Comparison of ENCODE assay signal across 8 cellular contexts in the genomic region with DNA sequence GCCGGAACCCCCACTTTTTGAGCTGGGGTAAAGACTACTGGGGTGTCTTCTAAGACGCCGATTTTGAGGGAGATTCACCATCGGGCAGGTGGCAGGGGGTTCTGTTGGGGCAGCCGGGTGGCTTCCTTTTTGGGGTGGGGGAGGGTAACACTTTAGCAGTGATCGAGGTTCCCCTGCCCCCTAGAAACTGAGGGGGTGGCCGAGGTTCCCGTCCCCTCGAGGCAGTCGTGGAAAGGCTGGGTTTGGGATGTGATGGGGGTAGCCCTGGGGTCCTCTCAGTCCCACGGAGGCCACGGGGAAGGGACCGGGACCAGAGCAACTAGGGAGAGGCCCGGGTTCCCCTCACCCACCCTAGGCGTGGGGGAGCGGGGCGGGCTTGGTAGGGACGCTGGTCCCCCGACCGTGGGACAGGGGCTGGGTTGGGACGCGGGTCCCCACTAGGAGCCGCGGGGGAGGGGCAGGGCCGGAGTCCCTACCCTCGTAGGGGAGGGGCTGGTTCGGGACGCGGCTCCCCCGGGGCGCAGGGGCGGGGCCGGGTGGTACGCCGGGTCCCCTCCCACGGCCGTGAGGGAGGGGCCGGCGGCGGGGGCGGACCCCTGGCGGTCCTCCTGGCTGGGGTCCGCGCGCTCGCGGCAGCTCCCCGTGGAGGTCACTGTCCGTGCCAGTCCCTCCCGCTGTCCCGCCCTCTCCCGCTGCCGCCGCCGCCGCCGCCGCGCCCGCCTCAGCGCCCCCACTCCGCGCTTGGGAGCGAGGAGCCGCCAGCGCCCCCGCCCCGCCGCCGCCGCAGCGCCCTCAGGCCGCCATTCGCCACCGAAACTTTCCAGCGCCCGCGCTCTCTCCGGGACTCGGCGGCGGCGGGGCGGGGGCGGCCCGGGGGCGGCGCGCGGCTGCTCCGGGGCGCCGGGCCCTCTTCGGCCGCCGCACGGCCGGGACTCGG. TPM values are rescaled to one million over a fixed set of nuclear protein-coding genes. Genes with fewer than 3 reads are reported as not detected.
DNase-seq lines count a peak whose midpoint lies in the region; ATAC-seq and TF ChIP-seq lines count a peak whose summit lies in the region.

A gene (plus strand): TSS at position 624 of the 937 bp plus-strand sequence. CDS start 188,529 bp downstream, outside the sequence.

- peak; percentile 31 for ATAC-seq in HG03175 (IDR thresholded peaks at IDR 0.05; ENCODE audit: unreplicated experiment)

- H3K27me3 Mint-ChIP-seq in glutamatergic neuron (ENCODE audit: unreplicated experiment) (peaks cover 4% of the 10 kb centered on the region), osteocyte (ENCODE audit: unreplicated experiment) (no peaks in the 10 kb centered on the region)

- H3K4me3 Mint-ChIP-seq in glutamatergic neuron (ENCODE audit: unreplicated experiment) (peak within 1 kb of the TSS; percentile 63), osteocyte (ENCODE audit: unreplicated experiment) (peak within 1 kb of the TSS; percentile 65)

- peak; percentile 45 for TF ChIP-seq POLR2A in Raji (IDR thresholded peaks at IDR 0.05; ENCODE audit: insufficient read depth, low read depth, low read length)

- TF ChIP-seq CTCF in glutamatergic neuron (IDR thresholded peaks at IDR 0.05; ENCODE audit: partially characterized antibody, unreplicated experiment) (no peak), osteocyte (IDR thresholded peaks at IDR 0.05) (no peak)

- H3K4me1 Mint-ChIP-seq in glutamatergic neuron (ENCODE audit: low read depth, unreplicated experiment) (peaks cover 10% of the 10 kb centered on the region), osteocyte (ENCODE audit: unreplicated experiment) (peaks cover 43% of the 10 kb centered on the region)

- peak; percentile 67 for DNase-seq in NCI-H748 (lab: John Stamatoyannopoulos, UW; ENCODE audit: unreplicated experiment)
- no peak for DNase-seq in NCI-H748 treated with DMSO at 0.1 percent for 48 hours (lab: John Stamatoyannopoulos, UW)
- peak; percentile 63 for DNase-seq in activated naive CD4-positive, alpha-beta T cell treated with anti-CD3 and anti-CD28 coated beads, Interleukin-2, amount 50 U/mL, for 16 hours
- peak; percentile 60 for DNase-seq in glutamatergic neuron
- DNase-seq in osteocyte (ENCODE audit: extremely low spot score, unreplicated experiment): peak; percentile 86
- DNase-seq in SKM-1 treated with dmso at 0.1 percent for 144 hours (lab: John Stamatoyannopoulos, UW; ENCODE audit: unreplicated experiment): no peak

- H3K9me3 Mint-ChIP-seq in glutamatergic neuron (ENCODE audit: unreplicated experiment) (peaks cover 12% of the 10 kb centered on the region), osteocyte (ENCODE audit: unreplicated experiment) (peaks cover 4% of the 10 kb centered on the region)

- H3K27ac Mint-ChIP-seq in glutamatergic neuron (ENCODE audit: unreplicated experiment) (peak within 1 kb of the TSS; percentile 52), osteocyte (ENCODE audit: unreplicated experiment) (peak within 1 kb of the TSS; percentile 93)

- H3K36me3 Mint-ChIP-seq in glutamatergic neuron (ENCODE audit: unreplicated experiment) (no peaks in the 10 kb centered on the region), osteocyte (ENCODE audit: unreplicated experiment) (no peaks in the 10 kb centered on the region)

RNA-seq across cellular contexts. Expression of the gene that starts here (rescaled TPM):
- total RNA-seq in glutamatergic neuron (ENCODE audit: unreplicated experiment) (6.5 TPM), osteocyte (35.3 and 39.9 TPM in 2 replicates)

Comparison
In these comparisons a context has a peak if more than half of its experiments do, and no peak if none do; other contexts are left out.
1. DNase-seq: peak in NCI-H748 (single experiment), activated naive CD4-positive, alpha-beta T cell treated with anti-CD3 and anti-CD28 coated beads, Interleukin-2, amount 50 U/mL, for 16 hours (single experiment), glutamatergic neuron (single experiment) and osteocyte (single experiment); none in NCI-H748 treated with DMSO at 0.1 percent for 48 hours (single experiment) and SKM-1 treated with dmso at 0.1 percent for 144 hours (single experiment).